ENCODE assay signal across 1 cellular context in genomic region chr6:41920921-41921711, GRCh38.
TF ChIP-seq lines count a peak whose summit lies in the region.

TSS of gene BYSL (plus strand) at chr6:41921499. CDS start at chr6:41921563, 64 bp downstream.
TSS of gene MED20 (minus strand) at chr6:41921139. CDS start at chr6:41921018, 121 bp downstream.

TF ChIP-seq in WTC11, 78 proteins besides CTCF, POLR2A, EP300 and RAD21 (continued from another document and continues in another):
- no peak for TF ChIP-seq ZNF232 (CRISPR knock-in tag; IDR thresholded peaks at IDR 0.05)
- TF ChIP-seq GRHL2 (CRISPR knock-in tag; IDR thresholded peaks at IDR 0.05; ENCODE audit: insufficient replicate concordance, severe bottlenecking), result no peak
- no peak for TF ChIP-seq KAT7 (CRISPR knock-in tag; IDR thresholded peaks at IDR 0.05; ENCODE audit: borderline replicate concordance)
- TF ChIP-seq PREB (CRISPR knock-in tag; IDR thresholded peaks at IDR 0.05; ENCODE audit: borderline replicate concordance), result no peak
- no peak for TF ChIP-seq ATF6 (CRISPR knock-in tag; IDR thresholded peaks at IDR 0.05)
- TF ChIP-seq SP1 (CRISPR knock-in tag; conservative IDR thresholded peaks at IDR 0.05), result peak; percentile 97
- no peak for TF ChIP-seq MLX (CRISPR knock-in tag; IDR thresholded peaks at IDR 0.05)
- TF ChIP-seq AFF4 (CRISPR knock-in tag; IDR thresholded peaks at IDR 0.05; ENCODE audit: borderline replicate concordance), result no peak
- no peak for TF ChIP-seq NFE2L1 (CRISPR knock-in tag; IDR thresholded peaks at IDR 0.05)
- no peak for TF ChIP-seq ATF3 (CRISPR knock-in tag; conservative IDR thresholded peaks at IDR 0.05)
- no peak for TF ChIP-seq TP53 (CRISPR knock-in tag; IDR thresholded peaks at IDR 0.05)
- TF ChIP-seq JUN (CRISPR knock-in tag; IDR thresholded peaks at IDR 0.05), result no peak
- no peak for TF ChIP-seq E2F4 (CRISPR knock-in tag; IDR thresholded peaks at IDR 0.05; ENCODE audit: borderline replicate concordance, low read depth)
- no peak for TF ChIP-seq ATF2 (CRISPR knock-in tag; IDR thresholded peaks at IDR 0.05; ENCODE audit: borderline replicate concordance, low read depth)
- TF ChIP-seq ATF1 (CRISPR knock-in tag; IDR thresholded peaks at IDR 0.05), result no peak
- no peak for TF ChIP-seq ERG (CRISPR knock-in tag; IDR thresholded peaks at IDR 0.05)
- TF ChIP-seq SMAD4 (CRISPR knock-in tag; IDR thresholded peaks at IDR 0.05), result no peak
- TF ChIP-seq GTF2I (CRISPR knock-in tag; conservative IDR thresholded peaks at IDR 0.05), result no peak
- TF ChIP-seq ZBTB21 (CRISPR knock-in tag; IDR thresholded peaks at IDR 0.05; ENCODE audit: borderline replicate concordance), result no peak
- no peak for TF ChIP-seq TCF7 (CRISPR knock-in tag; IDR thresholded peaks at IDR 0.05; ENCODE audit: low read depth)
- peak; percentile 57; the same call in 1 of the 2 replicates for TF ChIP-seq ZNF281 (CRISPR knock-in tag; IDR thresholded peaks at IDR 0.05)
- TF ChIP-seq NFATC4 (CRISPR knock-in tag; IDR thresholded peaks at IDR 0.05), result no peak
- TF ChIP-seq ESRRA (CRISPR knock-in tag; IDR thresholded peaks at IDR 0.05; ENCODE audit: borderline replicate concordance), result no peak; the same call in none of the 2 replicates
- TF ChIP-seq OVOL2 (CRISPR knock-in tag; IDR thresholded peaks at IDR 0.05; ENCODE audit: borderline replicate concordance), result no peak
- TF ChIP-seq AR (CRISPR knock-in tag; IDR thresholded peaks at IDR 0.05), result no peak
- no peak for TF ChIP-seq MYBL2 (CRISPR knock-in tag; IDR thresholded peaks at IDR 0.05)
- TF ChIP-seq TEAD4 (CRISPR knock-in tag; IDR thresholded peaks at IDR 0.05), result 0 out of 2 replicates have a peak, but pooled peaks have one; percentile 45
- peak; percentile 58; the same call in 1 of the 2 replicates for TF ChIP-seq E2F5 (CRISPR knock-in tag; IDR thresholded peaks at IDR 0.05)
- TF ChIP-seq TEAD1 (CRISPR knock-in tag; IDR thresholded peaks at IDR 0.05), result no peak
- no peak for TF ChIP-seq FOXJ3 (CRISPR knock-in tag; IDR thresholded peaks at IDR 0.05; ENCODE audit: borderline replicate concordance)
- TF ChIP-seq ZNF512 (CRISPR knock-in tag; IDR thresholded peaks at IDR 0.05; ENCODE audit: borderline replicate concordance), result no peak
- TF ChIP-seq CREB1 (CRISPR knock-in tag; IDR thresholded peaks at IDR 0.05), result no peak
- no peak for TF ChIP-seq MXD4 (CRISPR knock-in tag; IDR thresholded peaks at IDR 0.05; ENCODE audit: borderline replicate concordance)
- no peak for TF ChIP-seq ZBTB43 (CRISPR knock-in tag; IDR thresholded peaks at IDR 0.05)
- no peak for TF ChIP-seq PRRX2 (CRISPR knock-in tag; IDR thresholded peaks at IDR 0.05)
